1 cellular context compared by ENCODE assay signal in the genomic region with DNA sequence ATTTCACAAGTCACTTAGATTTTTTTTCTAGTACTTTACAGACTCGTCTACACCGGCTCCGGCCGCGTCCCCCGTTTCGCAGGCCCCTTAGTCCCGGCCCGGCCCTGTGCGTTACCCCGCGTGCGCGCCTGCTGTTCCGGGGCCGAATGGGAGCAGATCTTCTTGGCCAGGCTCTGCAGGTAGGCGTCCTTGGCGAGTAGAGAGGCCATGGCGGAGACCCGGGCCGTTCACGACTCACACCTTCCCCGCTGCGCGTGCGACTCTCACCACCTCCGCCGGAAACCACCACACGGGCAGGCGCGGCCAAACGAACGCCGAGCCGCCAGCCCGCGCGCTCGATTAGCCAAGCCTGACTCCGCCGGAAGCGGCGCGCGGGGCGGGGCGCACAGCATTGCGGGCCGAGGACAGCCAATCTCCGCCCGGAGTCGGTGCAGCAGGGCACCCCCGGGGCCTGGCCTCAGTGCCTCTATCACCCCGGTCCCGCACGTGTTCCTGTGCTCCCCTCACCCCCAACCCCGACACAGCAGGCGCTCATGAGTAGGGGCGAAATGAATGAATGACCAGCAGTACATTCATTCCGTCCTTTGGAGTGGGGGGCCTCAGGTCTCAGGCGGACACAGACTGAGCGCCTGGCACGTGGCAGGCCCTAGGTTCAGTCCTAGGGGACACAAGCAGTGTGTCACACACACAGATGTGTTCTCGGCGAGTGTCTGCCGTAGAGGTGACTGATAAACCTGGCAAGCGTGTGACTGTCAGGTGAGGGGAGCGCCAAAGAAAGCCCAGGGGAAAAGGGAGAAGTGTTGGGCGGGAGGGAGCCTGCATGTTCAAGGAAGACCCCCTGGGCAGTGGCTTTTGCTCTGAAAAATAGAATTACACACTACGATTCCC.
TF ChIP-seq lines count a peak whose summit lies in the region.

A gene (minus strand): TSS at position 265 of the 888 bp plus-strand sequence. CDS start 56 bp downstream, at position 209.

TF ChIP-seq in HepG2, 621 proteins besides CTCF, POLR2A, EP300 and RAD21 (continued from another document and continues in another):
- TF ChIP-seq, protein P1, sequence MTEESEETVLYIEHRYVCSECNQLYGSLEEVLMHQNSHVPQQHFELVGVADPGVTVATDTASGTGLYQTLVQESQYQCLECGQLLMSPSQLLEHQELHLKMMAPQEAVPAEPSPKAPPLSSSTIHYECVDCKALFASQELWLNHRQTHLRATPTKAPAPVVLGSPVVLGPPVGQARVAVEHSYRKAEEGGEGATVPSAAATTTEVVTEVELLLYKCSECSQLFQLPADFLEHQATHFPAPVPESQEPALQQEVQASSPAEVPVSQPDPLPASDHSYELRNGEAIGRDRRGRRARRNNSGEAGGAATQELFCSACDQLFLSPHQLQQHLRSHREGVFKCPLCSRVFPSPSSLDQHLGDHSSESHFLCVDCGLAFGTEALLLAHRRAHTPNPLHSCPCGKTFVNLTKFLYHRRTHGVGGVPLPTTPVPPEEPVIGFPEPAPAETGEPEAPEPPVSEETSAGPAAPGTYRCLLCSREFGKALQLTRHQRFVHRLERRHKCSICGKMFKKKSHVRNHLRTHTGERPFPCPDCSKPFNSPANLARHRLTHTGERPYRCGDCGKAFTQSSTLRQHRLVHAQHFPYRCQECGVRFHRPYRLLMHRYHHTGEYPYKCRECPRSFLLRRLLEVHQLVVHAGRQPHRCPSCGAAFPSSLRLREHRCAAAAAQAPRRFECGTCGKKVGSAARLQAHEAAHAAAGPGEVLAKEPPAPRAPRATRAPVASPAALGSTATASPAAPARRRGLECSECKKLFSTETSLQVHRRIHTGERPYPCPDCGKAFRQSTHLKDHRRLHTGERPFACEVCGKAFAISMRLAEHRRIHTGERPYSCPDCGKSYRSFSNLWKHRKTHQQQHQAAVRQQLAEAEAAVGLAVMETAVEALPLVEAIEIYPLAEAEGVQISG (CRISPR knock-in tag; IDR thresholded peaks at IDR 0.05), result peak; percentile 96
- TF ChIP-seq NFIC (IDR thresholded peaks at IDR 0.05; ENCODE audit: low read length) (no peak), NFATC3 (CRISPR knock-in tag; IDR thresholded peaks at IDR 0.05) (peak; percentile 64; the same call in 1 of the 2 replicates), ZNF333 (CRISPR knock-in tag; IDR thresholded peaks at IDR 0.05; ENCODE audit: borderline replicate concordance) (peak; percentile 67; the same call in 1 of the 2 replicates), PAF1 (CRISPR knock-in tag; IDR thresholded peaks at IDR 0.05) (no peak), NPAS2 (CRISPR knock-in tag; IDR thresholded peaks at IDR 0.05; ENCODE audit: borderline replicate concordance) (no peak), U2AF2 (IDR thresholded peaks at IDR 0.05; ENCODE audit: low read depth, low read length) (no peak), SIN3B (IDR thresholded peaks at IDR 0.05; ENCODE audit: low read length) (peak; percentile 72; the same call in 1 of the 2 replicates), ZBTB42 (CRISPR knock-in tag; IDR thresholded peaks at IDR 0.05) (no peak), ATRX (CRISPR knock-in tag; IDR thresholded peaks at IDR 0.05; ENCODE audit: borderline replicate concordance) (no peak), ZNF792 (CRISPR knock-in tag; IDR thresholded peaks at IDR 0.05) (peak; percentile 97), RAD51 (IDR thresholded peaks at IDR 0.05; ENCODE audit: borderline replicate concordance) (no peak), NFE2L1 (CRISPR knock-in tag; IDR thresholded peaks at IDR 0.05; ENCODE audit: borderline replicate concordance) (0 out of 2 replicates have a peak, but pooled peaks have one; percentile 70), SP4 (CRISPR knock-in tag; IDR thresholded peaks at IDR 0.05) (peak; percentile 85), ZNF879 (CRISPR knock-in tag; IDR thresholded peaks at IDR 0.05) (no peak), ZNF616 (CRISPR knock-in tag; IDR thresholded peaks at IDR 0.05; ENCODE audit: low read depth) (peak; percentile 86), HIVEP1 (CRISPR knock-in tag; IDR thresholded peaks at IDR 0.05) (peak; percentile 93), NFRKB (IDR thresholded peaks at IDR 0.05) (no peak), MBD4 (IDR thresholded peaks at IDR 0.05; ENCODE audit: borderline replicate concordance, low read length) (no peak), ZNF850 (CRISPR knock-in tag; conservative IDR thresholded peaks at IDR 0.05) (no peak), KLF15 (CRISPR knock-in tag; IDR thresholded peaks at IDR 0.05; ENCODE audit: borderline replicate concordance) (peak; percentile 90; the same call in 1 of the 2 replicates), NFKB2 (CRISPR knock-in tag; IDR thresholded peaks at IDR 0.05; ENCODE audit: borderline replicate concordance) (peak; percentile 83; the same call in 1 of the 2 replicates), REPIN1 (CRISPR knock-in tag; IDR thresholded peaks at IDR 0.05; ENCODE audit: borderline replicate concordance, low read depth) (peak; percentile 96), MZF1 (CRISPR knock-in tag; IDR thresholded peaks at IDR 0.05; ENCODE audit: borderline replicate concordance) (no peak), PAWR (CRISPR knock-in tag; IDR thresholded peaks at IDR 0.05; ENCODE audit: borderline replicate concordance) (no peak), ZNF749 (CRISPR knock-in tag; IDR thresholded peaks at IDR 0.05; ENCODE audit: borderline replicate concordance) (peak; percentile 91; the same call in 1 of the 2 replicates), HMGA1 (CRISPR knock-in tag; conservative IDR thresholded peaks at IDR 0.05) (no peak), ZNF235 (CRISPR knock-in tag; IDR thresholded peaks at IDR 0.05; ENCODE audit: borderline replicate concordance) (peak; percentile 64; the same call in 1 of the 2 replicates), ZNF451 (CRISPR knock-in tag; IDR thresholded peaks at IDR 0.05) (peak; percentile 95), ZNF790 (CRISPR knock-in tag; IDR thresholded peaks at IDR 0.05; ENCODE audit: borderline replicate concordance) (peak; percentile 27; the same call in 1 of the 2 replicates)
- TF ChIP-seq, protein P2, sequence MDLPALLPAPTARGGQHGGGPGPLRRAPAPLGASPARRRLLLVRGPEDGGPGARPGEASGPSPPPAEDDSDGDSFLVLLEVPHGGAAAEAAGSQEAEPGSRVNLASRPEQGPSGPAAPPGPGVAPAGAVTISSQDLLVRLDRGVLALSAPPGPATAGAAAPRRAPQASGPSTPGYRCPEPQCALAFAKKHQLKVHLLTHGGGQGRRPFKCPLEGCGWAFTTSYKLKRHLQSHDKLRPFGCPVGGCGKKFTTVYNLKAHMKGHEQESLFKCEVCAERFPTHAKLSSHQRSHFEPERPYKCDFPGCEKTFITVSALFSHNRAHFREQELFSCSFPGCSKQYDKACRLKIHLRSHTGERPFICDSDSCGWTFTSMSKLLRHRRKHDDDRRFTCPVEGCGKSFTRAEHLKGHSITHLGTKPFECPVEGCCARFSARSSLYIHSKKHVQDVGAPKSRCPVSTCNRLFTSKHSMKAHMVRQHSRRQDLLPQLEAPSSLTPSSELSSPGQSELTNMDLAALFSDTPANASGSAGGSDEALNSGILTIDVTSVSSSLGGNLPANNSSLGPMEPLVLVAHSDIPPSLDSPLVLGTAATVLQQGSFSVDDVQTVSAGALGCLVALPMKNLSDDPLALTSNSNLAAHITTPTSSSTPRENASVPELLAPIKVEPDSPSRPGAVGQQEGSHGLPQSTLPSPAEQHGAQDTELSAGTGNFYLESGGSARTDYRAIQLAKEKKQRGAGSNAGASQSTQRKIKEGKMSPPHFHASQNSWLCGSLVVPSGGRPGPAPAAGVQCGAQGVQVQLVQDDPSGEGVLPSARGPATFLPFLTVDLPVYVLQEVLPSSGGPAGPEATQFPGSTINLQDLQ (CRISPR knock-in tag; IDR thresholded peaks at IDR 0.05), result peak; percentile 66; the same call in 1 of the 2 replicates
- TF ChIP-seq, protein P3, sequence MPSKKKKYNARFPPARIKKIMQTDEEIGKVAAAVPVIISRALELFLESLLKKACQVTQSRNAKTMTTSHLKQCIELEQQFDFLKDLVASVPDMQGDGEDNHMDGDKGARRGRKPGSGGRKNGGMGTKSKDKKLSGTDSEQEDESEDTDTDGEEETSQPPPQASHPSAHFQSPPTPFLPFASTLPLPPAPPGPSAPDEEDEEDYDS (CRISPR knock-in tag; IDR thresholded peaks at IDR 0.05), result peak; percentile 73
- TF ChIP-seq, protein P4, sequence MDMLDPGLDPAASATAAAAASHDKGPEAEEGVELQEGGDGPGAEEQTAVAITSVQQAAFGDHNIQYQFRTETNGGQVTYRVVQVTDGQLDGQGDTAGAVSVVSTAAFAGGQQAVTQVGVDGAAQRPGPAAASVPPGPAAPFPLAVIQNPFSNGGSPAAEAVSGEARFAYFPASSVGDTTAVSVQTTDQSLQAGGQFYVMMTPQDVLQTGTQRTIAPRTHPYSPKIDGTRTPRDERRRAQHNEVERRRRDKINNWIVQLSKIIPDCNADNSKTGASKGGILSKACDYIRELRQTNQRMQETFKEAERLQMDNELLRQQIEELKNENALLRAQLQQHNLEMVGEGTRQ (IDR thresholded peaks at IDR 0.05; ENCODE audit: low read depth, low read length), result no peak
- TF ChIP-seq, protein P4 (CRISPR knock-in tag; IDR thresholded peaks at IDR 0.05; ENCODE audit: borderline replicate concordance), result peak; percentile 40; the same call in 1 of the 2 replicates
- TF ChIP-seq, protein P5, sequence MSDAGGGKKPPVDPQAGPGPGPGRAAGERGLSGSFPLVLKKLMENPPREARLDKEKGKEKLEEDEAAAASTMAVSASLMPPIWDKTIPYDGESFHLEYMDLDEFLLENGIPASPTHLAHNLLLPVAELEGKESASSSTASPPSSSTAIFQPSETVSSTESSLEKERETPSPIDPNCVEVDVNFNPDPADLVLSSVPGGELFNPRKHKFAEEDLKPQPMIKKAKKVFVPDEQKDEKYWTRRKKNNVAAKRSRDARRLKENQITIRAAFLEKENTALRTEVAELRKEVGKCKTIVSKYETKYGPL (CRISPR knock-in tag; IDR thresholded peaks at IDR 0.05), result peak; percentile 31; the same call in 1 of the 2 replicates
- TF ChIP-seq, protein P6, sequence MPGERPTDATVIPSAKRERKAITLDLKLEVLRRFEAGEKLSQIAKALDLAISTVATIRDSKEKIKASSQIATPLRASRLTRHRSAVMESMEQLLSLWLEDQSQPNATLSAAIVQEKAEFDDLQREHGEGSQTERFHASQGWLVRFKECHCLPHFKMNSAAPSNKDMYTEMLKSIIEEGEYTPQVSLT (CRISPR knock-in tag; IDR thresholded peaks at IDR 0.05; ENCODE audit: borderline replicate concordance, low read depth), result no peak; the same call in 1 of the 2 replicates
- TF ChIP-seq, protein P7, sequence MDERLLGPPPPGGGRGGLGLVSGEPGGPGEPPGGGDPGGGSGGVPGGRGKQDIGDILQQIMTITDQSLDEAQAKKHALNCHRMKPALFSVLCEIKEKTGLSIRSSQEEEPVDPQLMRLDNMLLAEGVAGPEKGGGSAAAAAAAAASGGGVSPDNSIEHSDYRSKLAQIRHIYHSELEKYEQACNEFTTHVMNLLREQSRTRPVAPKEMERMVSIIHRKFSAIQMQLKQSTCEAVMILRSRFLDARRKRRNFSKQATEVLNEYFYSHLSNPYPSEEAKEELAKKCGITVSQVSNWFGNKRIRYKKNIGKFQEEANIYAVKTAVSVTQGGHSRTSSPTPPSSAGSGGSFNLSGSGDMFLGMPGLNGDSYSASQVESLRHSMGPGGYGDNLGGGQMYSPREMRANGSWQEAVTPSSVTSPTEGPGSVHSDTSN (CRISPR knock-in tag; IDR thresholded peaks at IDR 0.05), result no peak
- TF ChIP-seq, protein P8, sequence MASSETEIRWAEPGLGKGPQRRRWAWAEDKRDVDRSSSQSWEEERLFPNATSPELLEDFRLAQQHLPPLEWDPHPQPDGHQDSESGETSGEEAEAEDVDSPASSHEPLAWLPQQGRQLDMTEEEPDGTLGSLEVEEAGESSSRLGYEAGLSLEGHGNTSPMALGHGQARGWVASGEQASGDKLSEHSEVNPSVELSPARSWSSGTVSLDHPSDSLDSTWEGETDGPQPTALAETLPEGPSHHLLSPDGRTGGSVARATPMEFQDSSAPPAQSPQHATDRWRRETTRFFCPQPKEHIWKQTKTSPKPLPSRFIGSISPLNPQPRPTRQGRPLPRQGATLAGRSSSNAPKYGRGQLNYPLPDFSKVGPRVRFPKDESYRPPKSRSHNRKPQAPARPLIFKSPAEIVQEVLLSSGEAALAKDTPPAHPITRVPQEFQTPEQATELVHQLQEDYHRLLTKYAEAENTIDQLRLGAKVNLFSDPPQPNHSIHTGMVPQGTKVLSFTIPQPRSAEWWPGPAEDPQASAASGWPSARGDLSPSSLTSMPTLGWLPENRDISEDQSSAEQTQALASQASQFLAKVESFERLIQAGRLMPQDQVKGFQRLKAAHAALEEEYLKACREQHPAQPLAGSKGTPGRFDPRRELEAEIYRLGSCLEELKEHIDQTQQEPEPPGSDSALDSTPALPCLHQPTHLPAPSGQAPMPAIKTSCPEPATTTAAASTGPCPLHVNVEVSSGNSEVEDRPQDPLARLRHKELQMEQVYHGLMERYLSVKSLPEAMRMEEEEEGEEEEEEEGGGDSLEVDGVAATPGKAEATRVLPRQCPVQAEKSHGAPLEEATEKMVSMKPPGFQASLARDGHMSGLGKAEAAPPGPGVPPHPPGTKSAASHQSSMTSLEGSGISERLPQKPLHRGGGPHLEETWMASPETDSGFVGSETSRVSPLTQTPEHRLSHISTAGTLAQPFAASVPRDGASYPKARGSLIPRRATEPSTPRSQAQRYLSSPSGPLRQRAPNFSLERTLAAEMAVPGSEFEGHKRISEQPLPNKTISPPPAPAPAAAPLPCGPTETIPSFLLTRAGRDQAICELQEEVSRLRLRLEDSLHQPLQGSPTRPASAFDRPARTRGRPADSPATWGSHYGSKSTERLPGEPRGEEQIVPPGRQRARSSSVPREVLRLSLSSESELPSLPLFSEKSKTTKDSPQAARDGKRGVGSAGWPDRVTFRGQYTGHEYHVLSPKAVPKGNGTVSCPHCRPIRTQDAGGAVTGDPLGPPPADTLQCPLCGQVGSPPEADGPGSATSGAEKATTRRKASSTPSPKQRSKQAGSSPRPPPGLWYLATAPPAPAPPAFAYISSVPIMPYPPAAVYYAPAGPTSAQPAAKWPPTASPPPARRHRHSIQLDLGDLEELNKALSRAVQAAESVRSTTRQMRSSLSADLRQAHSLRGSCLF (CRISPR knock-in tag; IDR thresholded peaks at IDR 0.05; ENCODE audit: borderline replicate concordance), result no peak
- TF ChIP-seq, protein P9, sequence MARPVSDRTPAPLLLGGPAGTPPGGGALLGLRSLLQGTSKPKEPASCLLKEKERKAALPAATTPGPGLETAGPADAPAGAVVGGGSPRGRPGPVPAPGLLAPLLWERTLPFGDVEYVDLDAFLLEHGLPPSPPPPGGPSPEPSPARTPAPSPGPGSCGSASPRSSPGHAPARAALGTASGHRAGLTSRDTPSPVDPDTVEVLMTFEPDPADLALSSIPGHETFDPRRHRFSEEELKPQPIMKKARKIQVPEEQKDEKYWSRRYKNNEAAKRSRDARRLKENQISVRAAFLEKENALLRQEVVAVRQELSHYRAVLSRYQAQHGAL (CRISPR knock-in tag; IDR thresholded peaks at IDR 0.05; ENCODE audit: not compliant biosample characterization), result peak; percentile 79
